In the genomic region with DNA sequence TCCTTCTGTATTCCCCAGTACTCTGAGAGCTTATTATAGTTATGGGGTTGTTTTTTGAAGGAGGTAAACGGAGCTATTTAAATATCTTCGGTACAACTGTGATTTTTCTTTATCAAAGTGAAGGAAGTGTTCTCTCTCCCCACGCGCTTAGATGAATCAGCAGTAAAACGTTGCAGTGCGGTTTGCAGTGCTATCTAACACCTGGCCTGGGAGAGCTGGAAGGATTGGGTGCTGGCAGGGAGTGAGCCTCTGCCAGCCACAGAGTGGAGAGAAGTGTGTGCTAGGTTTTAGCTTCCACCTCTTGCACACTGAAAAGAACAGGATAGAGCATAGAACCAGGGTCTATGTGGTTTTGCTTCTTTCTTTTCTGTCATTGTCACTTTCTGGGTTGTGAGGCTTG, we compare ENCODE assay signal across 9 cellular contexts.
A peak's percentile ranks its signal among the peaks of the same experiment; 100 is the strongest.
DNase-seq lines count a peak whose midpoint lies in the region; ATAC-seq and TF ChIP-seq lines count a peak whose summit lies in the region.
"Had no signal": no experiment of that assay in that cellular context is flagged by ENCODE, and none has a peak within 500 bp of the region (broad histone marks: within the 10 kb centered on the region; RNA-seq: fewer than 3 reads in every experiment).

No MANE protein-coding gene starts in this region.

- no peaks in the 10 kb centered on the region for H3K36me3 ChIP-seq in BE2C

- no peaks in the 10 kb centered on the region for H3K27me3 ChIP-seq in BE2C

- peaks cover 12% of the 10 kb centered on the region for H3K36me3 Mint-ChIP-seq in activated naive CD8-positive, alpha-beta T cell treated with anti-CD3 and anti-CD28 coated beads, Interleukin-2, amount 10 ng/mL, durations not matched to agents 7 days and 5 days

- no peaks in the 10 kb centered on the region for H3K9me3 Mint-ChIP-seq in activated naive CD8-positive, alpha-beta T cell treated with anti-CD3 and anti-CD28 coated beads, Interleukin-2, amount 10 ng/mL, durations not matched to agents 7 days and 5 days
- H3K9me3 Mint-ChIP-seq: nephron had no signal

- peaks cover 28% of the 10 kb centered on the region for H3K4me1 Mint-ChIP-seq in activated naive CD8-positive, alpha-beta T cell treated with anti-CD3 and anti-CD28 coated beads, Interleukin-2, amount 10 ng/mL, durations not matched to agents 7 days and 5 days

- H3K4me1 ChIP-seq in BE2C, result no peaks in the 10 kb centered on the region; the same call in 1 of the 2 replicates

- no peaks in the 10 kb centered on the region for H3K9me3 ChIP-seq in BE2C

- H3K27ac Mint-ChIP-seq in activated naive CD8-positive, alpha-beta T cell treated with anti-CD3 and anti-CD28 coated beads, Interleukin-2, amount 10 ng/mL, durations not matched to agents 7 days and 5 days, result peak overlapping the region; percentile 52
- H3K27ac Mint-ChIP-seq: nephron had no signal

- POLR2A ChIA-PET in activated naive CD8-positive, alpha-beta T cell treated with anti-CD3 and anti-CD28 coated beads, Interleukin-2, amount 10 ng/mL, durations not matched to agents 7 days and 5 days (lab: Charles Lee), result no interaction called here

- DNase-seq in BE2C, result peak; percentile 71
- DNase-seq in HK-2 (ENCODE audit: unreplicated experiment), result peak; percentile 60
- peak; percentile 79 for DNase-seq in RPMI7951 (ENCODE audit: low read depth)
- peak; percentile 41 for DNase-seq in activated naive CD8-positive, alpha-beta T cell treated with anti-CD3 and anti-CD28 coated beads, Interleukin-2, amount 10 ng/mL, durations not matched to agents 7 days and 5 days
- peak; percentile 21 to 32 for DNase-seq in left colon
- DNase-seq in stimulated activated CD8-positive, alpha-beta memory T cell treated with anti-CD3 and anti-CD28 coated beads, Interleukin-4, amount 100 ng/mL, for 24 hours (ENCODE audit: low read depth), result peak; percentile 11
- DNase-seq in KG1 (lab: John Stamatoyannopoulos, UW), result no peak

- peak overlapping the region; percentile 62 for H3K4me3 Mint-ChIP-seq in activated naive CD8-positive, alpha-beta T cell treated with anti-CD3 and anti-CD28 coated beads, Interleukin-2, amount 10 ng/mL, durations not matched to agents 7 days and 5 days

- peak overlapping the region; percentile 63 for H3K4me3 ChIP-seq in BE2C (ENCODE audit: low read depth, low read length)

- TF ChIP-seq CTCF in BE2C (IDR thresholded peaks at IDR 0.05; ENCODE audit: low read depth, low read length), result no peak

- intact Hi-C loops in left colon (cut with DNase I, micrococcal nuclease), result no loop called here

- H3K27me3 Mint-ChIP-seq in activated naive CD8-positive, alpha-beta T cell treated with anti-CD3 and anti-CD28 coated beads, Interleukin-2, amount 10 ng/mL, durations not matched to agents 7 days and 5 days, result no peaks in the 10 kb centered on the region

- ATAC-seq in GM19351 (IDR thresholded peaks at IDR 0.05; ENCODE audit: unreplicated experiment) (peak; percentile 89), left colon (peak; percentile 98)
- ATAC-seq in activated naive CD8-positive, alpha-beta T cell treated with anti-CD3 and anti-CD28 coated beads, Interleukin-2, amount 10 ng/mL, durations not matched to agents 7 days and 5 days (ENCODE audit: low read depth), result peak; percentile 99
